19 cellular contexts compared by ENCODE assay signal in genomic region chr6:131978522-131978921, GRCh38. TPM values are rescaled to one million over a fixed set of nuclear protein-coding genes. Genes with fewer than 3 reads are reported as not detected.
"Had no signal": no experiment of that assay in that cellular context is flagged by ENCODE, and none has a peak within 500 bp of the region (broad histone marks: within the 10 kb centered on the region; RNA-seq: fewer than 3 reads in every experiment).

No MANE protein-coding gene starts in this region.

- H3K36me3 Mint-ChIP-seq: immature natural killer cell, naive B cell had no signal

- H3K4me1 ChIP-seq: foreskin keratinocyte had no signal

- H3K36me3 ChIP-seq: left ventricle myocardium inferior, neutrophil, sigmoid colon, thoracic aorta, transverse colon had no signal

- H3K9me3 ChIP-seq: left ventricle myocardium inferior, neutrophil, sigmoid colon, thoracic aorta, transverse colon had no signal

- DNase-seq: effector memory CD8-positive, alpha-beta T cell; foreskin keratinocyte; immature natural killer cell; left ventricle myocardium inferior; mesenchymal stem cell; naive B cell; posterior cingulate gyrus; sigmoid colon; stimulated activated CD4-positive, alpha-beta T cell treated with anti-CD3 and anti-CD28 coated beads, Interleukin-2, amount 100 ng/mL, for 24 hours; stimulated activated CD4-positive, alpha-beta T cell treated with anti-CD3 and anti-CD28 coated beads, Interleukin-4, amount 100 ng/mL, for 4 hours; stimulated activated naive B cell treated with anti-CD40 and anti-IgM and Interleukin-4, amounts not matched to agents 10 μg/mL and 1 μg/mL and 100 μg/mL, for 72 hours; stimulated activated naive CD8-positive, alpha-beta T cell treated with anti-CD3 and anti-CD28 coated beads, Interleukin-15, amount 100 ng/mL, for 72 hours; transverse colon had no signal

- H3K4me3 ChIP-seq: left ventricle myocardium inferior, lung, sigmoid colon, skin epidermis, thoracic aorta, transverse colon had no signal

- FAIRE-seq: colon had no signal

- H3K9me3 Mint-ChIP-seq: dendritic cell treated with granulocyte-macrophage colony-stimulating factor and Interleukin-4, amounts not matched to agents 40 ng/mL and 50 ng/mL, for 4 days; effector memory CD8-positive, alpha-beta T cell; naive B cell; stimulated activated naive B cell treated with anti-CD40 and anti-IgM and Interleukin-4, amounts not matched to agents 10 μg/mL and 1 μg/mL and 100 μg/mL, for 72 hours; stimulated activated naive CD8-positive, alpha-beta T cell treated with anti-CD3 and anti-CD28 coated beads, Interleukin-15, amount 100 ng/mL, for 72 hours had no signal

- H3K27me3 Mint-ChIP-seq: dendritic cell treated with granulocyte-macrophage colony-stimulating factor and Interleukin-4, amounts not matched to agents 40 ng/mL and 50 ng/mL, for 4 days; naive B cell; stimulated activated naive B cell treated with anti-CD40 and anti-IgM and Interleukin-4, amounts not matched to agents 10 μg/mL and 1 μg/mL and 100 μg/mL, for 72 hours; stimulated activated naive CD8-positive, alpha-beta T cell treated with anti-CD3 and anti-CD28 coated beads, Interleukin-15, amount 100 ng/mL, for 72 hours had no signal

- H3K4me1 Mint-ChIP-seq: immature natural killer cell; stimulated activated naive CD8-positive, alpha-beta T cell treated with anti-CD3 and anti-CD28 coated beads, Interleukin-15, amount 100 ng/mL, for 72 hours had no signal

- H3K4me3 Mint-ChIP-seq: dendritic cell treated with granulocyte-macrophage colony-stimulating factor and Interleukin-4, amounts not matched to agents 40 ng/mL and 50 ng/mL, for 4 days; effector memory CD8-positive, alpha-beta T cell; immature natural killer cell; naive B cell; stimulated activated naive B cell treated with anti-CD40 and anti-IgM and Interleukin-4, amounts not matched to agents 10 μg/mL and 1 μg/mL and 100 μg/mL, for 72 hours; stimulated activated naive CD8-positive, alpha-beta T cell treated with anti-CD3 and anti-CD28 coated beads, Interleukin-15, amount 100 ng/mL, for 72 hours had no signal

- H3K27ac ChIP-seq: foreskin keratinocyte, left ventricle myocardium inferior, neutrophil, skin epidermis, transverse colon had no signal

- ATAC-seq: effector memory CD8-positive, alpha-beta T cell; foreskin keratinocyte; stimulated activated naive B cell treated with anti-CD40 and anti-IgM and Interleukin-4, amounts not matched to agents 10 μg/mL and 1 μg/mL and 100 μg/mL, for 72 hours; stimulated activated naive CD8-positive, alpha-beta T cell treated with anti-CD3 and anti-CD28 coated beads, Interleukin-15, amount 100 ng/mL, for 72 hours had no signal

- H3K27ac Mint-ChIP-seq: dendritic cell treated with granulocyte-macrophage colony-stimulating factor and Interleukin-4, amounts not matched to agents 40 ng/mL and 50 ng/mL, for 4 days; effector memory CD8-positive, alpha-beta T cell; immature natural killer cell; stimulated activated naive B cell treated with anti-CD40 and anti-IgM and Interleukin-4, amounts not matched to agents 10 μg/mL and 1 μg/mL and 100 μg/mL, for 72 hours; stimulated activated naive CD8-positive, alpha-beta T cell treated with anti-CD3 and anti-CD28 coated beads, Interleukin-15, amount 100 ng/mL, for 72 hours had no signal

- H3K27me3 ChIP-seq: foreskin keratinocyte, neutrophil, sigmoid colon, transverse colon had no signal

RNA-seq across cellular contexts. Expression of gene CCN2, which starts 27.4 kb away (rescaled TPM):
- polyA plus RNA-seq: immature natural killer cell had no signal
